Comparison of ENCODE assay signal across 31 cellular contexts in the genomic region with DNA sequence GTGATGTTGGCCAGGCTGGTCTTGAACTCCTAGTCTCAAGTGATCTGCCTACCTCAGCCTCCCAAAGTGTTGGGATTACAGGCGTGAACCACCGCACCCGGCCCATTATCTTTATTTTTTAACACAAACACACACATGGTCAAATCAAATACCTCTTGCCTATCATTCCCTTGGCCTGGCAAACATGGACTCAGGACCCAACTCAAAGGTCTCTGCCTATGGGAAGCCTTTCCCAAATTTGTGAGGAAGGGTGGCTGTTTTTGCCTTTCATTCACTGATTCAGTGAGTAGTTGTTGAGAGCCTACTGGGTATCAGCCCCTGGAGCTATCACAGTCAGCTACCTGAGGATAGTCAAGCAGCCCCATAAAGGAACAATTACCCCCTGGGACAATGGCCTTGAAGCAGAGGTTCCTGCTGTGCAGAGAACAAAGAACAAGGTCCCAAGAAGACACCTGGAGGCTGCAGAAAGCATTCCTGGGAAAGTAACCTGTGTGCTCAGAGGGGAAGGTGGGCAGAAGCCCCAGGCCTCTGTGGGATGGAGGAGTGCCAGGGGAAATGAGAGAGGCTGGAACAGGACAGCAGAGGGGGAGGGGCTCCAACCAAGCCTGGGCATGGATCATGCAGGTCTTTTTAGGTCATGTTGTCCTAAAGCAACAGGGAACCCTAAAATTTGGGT.
A peak's percentile ranks its signal among the peaks of the same experiment; 100 is the strongest.
DNase-seq lines count a peak whose midpoint lies in the region; ATAC-seq and TF ChIP-seq lines count a peak whose summit lies in the region.
"Had no signal": no experiment of that assay in that cellular context is flagged by ENCODE, and none has a peak within 500 bp of the region (broad histone marks: within the 10 kb centered on the region; RNA-seq: fewer than 3 reads in every experiment).

No MANE protein-coding gene starts in this region.

- H3K27ac ChIP-seq in H9 (ENCODE audit: insufficient read length, low read depth, low read length) (no peak overlapping the region), sigmoid colon (no peak overlapping the region), PC-3 (ENCODE audit: low read length) (no peak overlapping the region)
- H3K27ac ChIP-seq: brain microvascular endothelial cell, heart right ventricle, left lung, neural progenitor cell, parathyroid adenoma, tibial artery had no signal

- no peak overlapping the region; a peak in 1 of 5 replicates for H3K4me3 Mint-ChIP-seq in H9
- H3K4me3 Mint-ChIP-seq in activated T-helper 2 cell treated with anti-CD3 and anti-CD28 coated beads, Interferon-gamma antibody, Interleukin-2, Interleukin-4, amounts not matched to agents 10 μg/mL and 5 μg/mL and 100 μg/mL, durations not matched to agents 14 hours and 24 hours and 36 hours (ENCODE audit: low read depth) = no peak overlapping the region
- H3K4me3 Mint-ChIP-seq in activated CD8-positive, alpha-beta memory T cell treated with anti-CD3 and anti-CD28 coated beads, Interleukin-2, amount 10 ng/mL, durations not matched to agents 7 days and 5 days = no peak overlapping the region
- H3K4me3 Mint-ChIP-seq: activated CD4-positive, alpha-beta memory T cell treated with anti-CD3 and anti-CD28 coated beads for 36 hours; B cell; CD4-positive, alpha-beta memory T cell; IgD-negative memory B cell; neural progenitor cell; T-helper 2 cell treated with Interferon-gamma antibody and Interleukin-4, amounts not matched to agents 5 μg/mL and 100 μg/mL, for 36 hours had no signal

- H2BK20ac ChIP-seq in H9 (ENCODE audit: low read depth, low read length, poor library complexity, severe bottlenecking) = no peak overlapping the region

- no peak overlapping the region for H2AK5ac ChIP-seq in H9 (ENCODE audit: insufficient read length, low read length)

- no peak overlapping the region for H3K4me2 ChIP-seq in H9 (ENCODE audit: insufficient read depth, insufficient read length, low read length)
- H3K4me2 ChIP-seq in PC-3 (ENCODE audit: low read length) = no peak overlapping the region
- H3K4me2 ChIP-seq: neural progenitor cell had no signal

- no peak overlapping the region for H2AFZ ChIP-seq in H9 (ENCODE audit: low read length)
- no peak overlapping the region for H2AFZ ChIP-seq in PC-3 (ENCODE audit: low read length)
- H2AFZ ChIP-seq: neural progenitor cell, parathyroid adenoma had no signal

- TF ChIP-seq POLR2A in sigmoid colon (IDR thresholded peaks at IDR 0.05) = no peak

- H2BK5ac ChIP-seq in H9 (ENCODE audit: insufficient read length, low read length) = no peak overlapping the region

- ATAC-seq in PC-3 = no peak
- ATAC-seq in activated CD8-positive, alpha-beta memory T cell treated with anti-CD3 and anti-CD28 coated beads, Interleukin-2, amount 10 ng/mL, durations not matched to agents 7 days and 5 days = no peak
- ATAC-seq: heart right ventricle, left lung had no signal

- no TSS peak for BruUV-seq in PC-3 (replicated peaks; lab: Mats Ljungman, UMichigan)

- CTCF ChIA-PET in PC-3 (lab: Charles Lee) = no interaction called here
- CTCF ChIA-PET in activated CD8-positive, alpha-beta memory T cell treated with anti-CD3 and anti-CD28 coated beads, Interleukin-2, amount 10 ng/mL, durations not matched to agents 7 days and 5 days (lab: Charles Lee) = no interaction called here

- no peak overlapping the region for H3K14ac ChIP-seq in H9 (ENCODE audit: insufficient read depth, low read length)

- H4K5ac ChIP-seq in H9 (ENCODE audit: insufficient read length, low read depth, low read length) = no peak overlapping the region

- H4K8ac ChIP-seq in H9 (replicated peaks; ENCODE audit: insufficient read length, low read depth, low read length) = no peak overlapping the region

- H4K91ac ChIP-seq in H9 (ENCODE audit: insufficient read length, low read depth, low read length) = no peak overlapping the region

- H3K9me2 ChIP-seq in PC-3 (replicated peaks; ENCODE audit: low read length) = no peaks in the 10 kb centered on the region

- peaks cover 49 to 53% of the 10 kb centered on the region in 2 experiments for H3K4me1 Mint-ChIP-seq in H9
- H3K4me1 Mint-ChIP-seq in activated T-helper 2 cell treated with anti-CD3 and anti-CD28 coated beads, Interferon-gamma antibody, Interleukin-2, Interleukin-4, amounts not matched to agents 10 μg/mL and 5 μg/mL and 100 μg/mL, durations not matched to agents 14 hours and 24 hours and 36 hours (ENCODE audit: low read depth) = no peaks in the 10 kb centered on the region
- no peaks in the 10 kb centered on the region for H3K4me1 Mint-ChIP-seq in activated CD8-positive, alpha-beta memory T cell treated with anti-CD3 and anti-CD28 coated beads, Interleukin-2, amount 10 ng/mL, durations not matched to agents 7 days and 5 days
- H3K4me1 Mint-ChIP-seq: B cell; CD4-positive, alpha-beta memory T cell; IgD-negative memory B cell had no signal

- no peaks in the 10 kb centered on the region; the same call in 1 of the 2 replicates for H3K27me3 ChIP-seq in H9 (ENCODE audit: insufficient read depth, low read length)
- H3K27me3 ChIP-seq in sigmoid colon = no peaks in the 10 kb centered on the region
- H3K27me3 ChIP-seq in PC-3 (ENCODE audit: low read length) = no peaks in the 10 kb centered on the region
- H3K27me3 ChIP-seq: brain microvascular endothelial cell, heart right ventricle, left lung, neural progenitor cell, Peyer's patch, tibial artery had no signal

- H3K9ac ChIP-seq in H9 (ENCODE audit: extremely low read depth, insufficient read length, low read length) (no peak overlapping the region), PC-3 (ENCODE audit: low read length) (no peak overlapping the region)
- H3K9ac ChIP-seq: neural progenitor cell, parathyroid adenoma had no signal

- TF ChIP-seq EP300 in sigmoid colon (IDR thresholded peaks at IDR 0.05) = no peak

- intact Hi-C loops in sigmoid colon (cut with DNase I) (loop anchor here (10.0 kb wide), 1 partner anchor 62 kb away; no protein-coding TSS in a partner anchor), PC-3 (cut with micrococcal nuclease) (no loop called here)
- intact Hi-C loops in activated T-helper 2 cell treated with anti-CD3 and anti-CD28 coated beads, Interferon-gamma antibody, Interleukin-2, Interleukin-4, amounts not matched to agents 10 μg/mL and 5 μg/mL and 100 μg/mL, durations not matched to agents 14 hours and 24 hours and 36 hours (cut with micrococcal nuclease) = no loop called here

- H3K36me3 ChIP-seq in sigmoid colon (no peaks in the 10 kb centered on the region), PC-3 (ENCODE audit: low read depth, low read length) (no peaks in the 10 kb centered on the region)
- H3K36me3 ChIP-seq: brain microvascular endothelial cell, heart right ventricle, left lung, neural progenitor cell, Peyer's patch, tibial artery had no signal

- H3K23me2 ChIP-seq in H9 (ENCODE audit: insufficient read length, low read depth, low read length, poor library complexity, severe bottlenecking) = no peaks in the 10 kb centered on the region

- H3K4ac ChIP-seq in H9 (ENCODE audit: low read depth, low read length) = no peak overlapping the region

- H3K79me2 ChIP-seq in H9 (ENCODE audit: insufficient read depth, low read length) = no peaks in the 10 kb centered on the region
- H3K79me2 ChIP-seq in PC-3 (ENCODE audit: low read length) = no peaks in the 10 kb centered on the region
- H3K79me2 ChIP-seq: parathyroid adenoma had no signal

- no peak overlapping the region for H2BK120ac ChIP-seq in H9 (ENCODE audit: low read depth, low read length, poor library complexity, severe bottlenecking)

- no peak overlapping the region for H3K56ac ChIP-seq in H9 (ENCODE audit: insufficient read length, low read depth, low read length)

- H3K23ac ChIP-seq in H9 (ENCODE audit: insufficient read length, low read depth, low read length) = no peak overlapping the region

- DNase-seq in H9 (peak; percentile 71), NCI-H69 (lab: John Stamatoyannopoulos, UW) (peak; percentile 90), iPS DF 4.7 (ENCODE audit: extremely low read depth, low spot score) (peak; percentile 36), sigmoid colon (peak; percentile 34), PC-3 (no peak)
- no peak for DNase-seq in activated T-helper 2 cell treated with anti-CD3 and anti-CD28 coated beads, Interferon-gamma antibody, Interleukin-2, Interleukin-4, amounts not matched to agents 10 μg/mL and 5 μg/mL and 100 μg/mL, durations not matched to agents 14 hours and 24 hours and 36 hours (ENCODE audit: low spot score)
- DNase-seq in activated CD8-positive, alpha-beta memory T cell treated with anti-CD3 and anti-CD28 coated beads, Interleukin-2, amount 10 ng/mL, durations not matched to agents 7 days and 5 days = no peak
- DNase-seq: ACHN; activated CD4-positive, alpha-beta memory T cell treated with anti-CD3 and anti-CD28 coated beads for 36 hours; activated CD4-positive, alpha-beta T cell treated with anti-CD3 and anti-CD28 coated beads for 1 hour; activated naive CD4-positive, alpha-beta T cell treated with anti-CD3 and anti-CD28 coated beads, Interleukin-2, amount 50 U/mL, for 16 hours; amniotic stem cell; brain microvascular endothelial cell; CD4-positive, alpha-beta memory T cell; DMS 273 treated with DMSO at 0.1 percent for 48 hours; EL; heart right ventricle; left lung; mesenchymal stem cell; NCI-H187; NCI-H510A treated with DMSO at 0.1 percent for 48 hours; NK-92 treated with Interleukin-12 subunit alpha and Interleukin-12 subunit beta, amount 100 ng/mL, for 24 hours; Peyer's patch; SHP77; stimulated activated CD4-positive, alpha-beta T cell treated with anti-CD3 and anti-CD28 coated beads, Interleukin-4, amount 100 ng/mL, for 1 hour; tibial artery had no signal

- WGBS in H9 (ENCODE audit: extremely low coverage, insufficient read length, low lambda C conversion rate) = no CpG with 5 or more reads among the region's 3 CpGs
- WGBS in sigmoid colon, 2 donors = 26 to 69% methylated on average over 3 of the region's 3 CpGs

- no peaks in the 10 kb centered on the region for H4K20me1 ChIP-seq in H9 (ENCODE audit: control insufficient read depth, insufficient read depth, insufficient read length)
- H4K20me1 ChIP-seq in PC-3 (ENCODE audit: low read length) = no peaks in the 10 kb centered on the region

- H2BK15ac ChIP-seq in H9 (ENCODE audit: low read depth, low read length) = no peak overlapping the region

- H3K9me3 ChIP-seq in H9 (ENCODE audit: control insufficient read depth, low read depth, low read length) = no peaks in the 10 kb centered on the region
- H3K9me3 ChIP-seq in sigmoid colon = no peaks in the 10 kb centered on the region
- H3K9me3 ChIP-seq in PC-3 (ENCODE audit: low read length) = no peaks in the 10 kb centered on the region
- H3K9me3 ChIP-seq: heart right ventricle, left lung, Peyer's patch, tibial artery had no signal

- H3K27ac Mint-ChIP-seq in H9 = peak overlapping the region; percentile 73 to 94 (median 91)
- H3K27ac Mint-ChIP-seq in activated T-helper 2 cell treated with anti-CD3 and anti-CD28 coated beads, Interferon-gamma antibody, Interleukin-2, Interleukin-4, amounts not matched to agents 10 μg/mL and 5 μg/mL and 100 μg/mL, durations not matched to agents 14 hours and 24 hours and 36 hours = no peak overlapping the region
- no peak overlapping the region for H3K27ac Mint-ChIP-seq in activated CD8-positive, alpha-beta memory T cell treated with anti-CD3 and anti-CD28 coated beads, Interleukin-2, amount 10 ng/mL, durations not matched to agents 7 days and 5 days
- H3K27ac Mint-ChIP-seq: activated CD4-positive, alpha-beta memory T cell treated with anti-CD3 and anti-CD28 coated beads for 36 hours; B cell; IgD-negative memory B cell; neural progenitor cell; T-helper 2 cell treated with Interferon-gamma antibody and Interleukin-4, amounts not matched to agents 5 μg/mL and 100 μg/mL, for 36 hours had no signal

- H3K4me1 ChIP-seq in H9 (ENCODE audit: insufficient read depth, low read length) = peaks cover 11% of the 10 kb centered on the region; the same call in 1 of the 2 replicates
- H3K4me1 ChIP-seq in sigmoid colon = no peaks in the 10 kb centered on the region
- no peaks in the 10 kb centered on the region for H3K4me1 ChIP-seq in PC-3 (ENCODE audit: insufficient read depth, low read length)
- H3K4me1 ChIP-seq: left lung, parathyroid adenoma, tibial artery had no signal

- no peaks in the 10 kb centered on the region for H3F3A ChIP-seq in PC-3 (ENCODE audit: low read length, unreplicated experiment)

- no peak overlapping the region for H3T11ph ChIP-seq in H9 (ENCODE audit: low read length)

- no peak overlapping the region for H2BK12ac ChIP-seq in H9 (ENCODE audit: insufficient read length, low read depth, low read length)

- POLR2A ChIA-PET in PC-3 (lab: Charles Lee; ENCODE audit: unreplicated experiment) = no interaction called here

- H3K36me3 Mint-ChIP-seq in H9 (ENCODE audit: insufficient read depth in 1 of 3, low read depth in 3 of 3) = no peaks in the 10 kb centered on the region; a peak in 2 of 7 replicates
- H3K36me3 Mint-ChIP-seq in activated T-helper 2 cell treated with anti-CD3 and anti-CD28 coated beads, Interferon-gamma antibody, Interleukin-2, Interleukin-4, amounts not matched to agents 10 μg/mL and 5 μg/mL and 100 μg/mL, durations not matched to agents 14 hours and 24 hours and 36 hours (ENCODE audit: low read depth) = no peaks in the 10 kb centered on the region
- no peaks in the 10 kb centered on the region for H3K36me3 Mint-ChIP-seq in activated CD8-positive, alpha-beta memory T cell treated with anti-CD3 and anti-CD28 coated beads, Interleukin-2, amount 10 ng/mL, durations not matched to agents 7 days and 5 days
- H3K36me3 Mint-ChIP-seq: activated CD4-positive, alpha-beta memory T cell treated with anti-CD3 and anti-CD28 coated beads for 36 hours; neural progenitor cell had no signal

- H3K18ac ChIP-seq in H9 (ENCODE audit: insufficient read length, low read depth, low read length) = no peak overlapping the region

- TF ChIP-seq CTCF in H9 (conservative IDR thresholded peaks at IDR 0.05) (no peak), sigmoid colon (IDR thresholded peaks at IDR 0.05) (no peak), PC-3 (conservative IDR thresholded peaks at IDR 0.05; ENCODE audit: low read depth, low read length) (no peak)

- H3K27me3 Mint-ChIP-seq in H9 (ENCODE audit: low read depth) = peaks cover 24% of the 10 kb centered on the region
- H3K27me3 Mint-ChIP-seq in activated T-helper 2 cell treated with anti-CD3 and anti-CD28 coated beads, Interferon-gamma antibody, Interleukin-2, Interleukin-4, amounts not matched to agents 10 μg/mL and 5 μg/mL and 100 μg/mL, durations not matched to agents 14 hours and 24 hours and 36 hours (ENCODE audit: low read depth) = no peaks in the 10 kb centered on the region
- H3K27me3 Mint-ChIP-seq in activated CD8-positive, alpha-beta memory T cell treated with anti-CD3 and anti-CD28 coated beads, Interleukin-2, amount 10 ng/mL, durations not matched to agents 7 days and 5 days = no peaks in the 10 kb centered on the region
- H3K27me3 Mint-ChIP-seq: activated CD4-positive, alpha-beta memory T cell treated with anti-CD3 and anti-CD28 coated beads for 36 hours; B cell; CD4-positive, alpha-beta memory T cell; IgD-negative memory B cell had no signal

- no peak overlapping the region for H3K4me3 ChIP-seq in sigmoid colon
- no peak overlapping the region for H3K4me3 ChIP-seq in PC-3 (ENCODE audit: low read length)
- H3K4me3 ChIP-seq: heart right ventricle, left lung, neural progenitor cell, Peyer's patch, tibial artery had no signal

- no peaks in the 10 kb centered on the region for H3K9me3 Mint-ChIP-seq in H9
- H3K9me3 Mint-ChIP-seq in activated T-helper 2 cell treated with anti-CD3 and anti-CD28 coated beads, Interferon-gamma antibody, Interleukin-2, Interleukin-4, amounts not matched to agents 10 μg/mL and 5 μg/mL and 100 μg/mL, durations not matched to agents 14 hours and 24 hours and 36 hours = no peaks in the 10 kb centered on the region
- no peaks in the 10 kb centered on the region for H3K9me3 Mint-ChIP-seq in activated CD8-positive, alpha-beta memory T cell treated with anti-CD3 and anti-CD28 coated beads, Interleukin-2, amount 10 ng/mL, durations not matched to agents 7 days and 5 days (ENCODE audit: low read depth)
- H3K9me3 Mint-ChIP-seq: activated CD4-positive, alpha-beta memory T cell treated with anti-CD3 and anti-CD28 coated beads for 36 hours; CD4-positive, alpha-beta memory T cell; IgD-negative memory B cell; neural progenitor cell; T-helper 2 cell treated with Interferon-gamma antibody and Interleukin-4, amounts not matched to agents 5 μg/mL and 100 μg/mL, for 36 hours had no signal

- H3K79me1 ChIP-seq in H9 (ENCODE audit: insufficient read depth, low read depth, low read length, poor library complexity, severe bottlenecking) = no peaks in the 10 kb centered on the region

Comparison
In these comparisons a context has a peak if more than half of its experiments do, and no peak if none do; other contexts are left out.
1. DNase-seq: peak in H9 (single experiment), NCI-H69 (single experiment), iPS DF 4.7 (single experiment) and sigmoid colon (single experiment); none in activated T-helper 2 cell treated with anti-CD3 and anti-CD28 coated beads, Interferon-gamma antibody, Interleukin-2, Interleukin-4, amounts not matched to agents 10 μg/mL and 5 μg/mL and 100 μg/mL, durations not matched to agents 14 hours and 24 hours and 36 hours (single experiment), PC-3 (single experiment) and activated CD8-positive, alpha-beta memory T cell treated with anti-CD3 and anti-CD28 coated beads, Interleukin-2, amount 10 ng/mL, durations not matched to agents 7 days and 5 days (single experiment).
2. H3K27ac Mint-ChIP-seq: peak in H9 (3 of 3); none in activated T-helper 2 cell treated with anti-CD3 and anti-CD28 coated beads, Interferon-gamma antibody, Interleukin-2, Interleukin-4, amounts not matched to agents 10 μg/mL and 5 μg/mL and 100 μg/mL, durations not matched to agents 14 hours and 24 hours and 36 hours (single experiment) and activated CD8-positive, alpha-beta memory T cell treated with anti-CD3 and anti-CD28 coated beads, Interleukin-2, amount 10 ng/mL, durations not matched to agents 7 days and 5 days (single experiment).